1 cellular context compared by ENCODE assay signal in genomic region chr19:39432677-39433025, GRCh38.
A peak's percentile ranks its signal among the peaks of the same experiment; 100 is the strongest.
TF ChIP-seq lines count a peak whose summit lies in the region.

No MANE protein-coding gene starts in this region.

TF ChIP-seq in GM12878, 131 proteins besides CTCF, POLR2A, EP300 and RAD21:
- no peak for TF ChIP-seq CBFB (IDR thresholded peaks at IDR 0.05; ENCODE audit: low read depth)
- TF ChIP-seq SUPT20H (IDR thresholded peaks at IDR 0.05; ENCODE audit: borderline replicate concordance, control insufficient read depth, low read depth, low read length), result no peak
- no peak for TF ChIP-seq FOS (IDR thresholded peaks at IDR 0.05; ENCODE audit: borderline replicate concordance, extremely low read depth, insufficient read length)
- TF ChIP-seq ETV6 (conservative IDR thresholded peaks at IDR 0.05 in 1 of 2, IDR thresholded peaks at IDR 0.05 in 1 of 2; ENCODE audit: borderline replicate concordance in 1 of 2, low read depth in 1 of 2), result no peak
- TF ChIP-seq EZH2 (IDR thresholded peaks at IDR 0.05; ENCODE audit: borderline replicate concordance, control insufficient read depth, low read depth, low read length), result no peak
- no peak for TF ChIP-seq SMARCA5 (IDR thresholded peaks at IDR 0.05)
- no peak for TF ChIP-seq ZZZ3 (IDR thresholded peaks at IDR 0.05; ENCODE audit: control insufficient read depth, insufficient read length, low read depth)
- TF ChIP-seq BCL11A (IDR thresholded peaks at IDR 0.05; ENCODE audit: low read depth, low read length), result no peak
- no peak for TF ChIP-seq HSF1 (IDR thresholded peaks at IDR 0.05; ENCODE audit: low read depth, low read length)
- peak; percentile 46; the same call in 1 of the 2 replicates for TF ChIP-seq POLR2AphosphoS5 (IDR thresholded peaks at IDR 0.05; ENCODE audit: low read length)
- TF ChIP-seq HDAC6 (IDR thresholded peaks at IDR 0.05; ENCODE audit: unreplicated experiment), result no peak
- no peak for TF ChIP-seq MAX (IDR thresholded peaks at IDR 0.05; ENCODE audit: low read depth, low read length)
- 0 out of 2 replicates have a peak, but pooled peaks have one; percentile 3 for TF ChIP-seq PML (IDR thresholded peaks at IDR 0.05; ENCODE audit: low read length)
